In the genomic region with DNA sequence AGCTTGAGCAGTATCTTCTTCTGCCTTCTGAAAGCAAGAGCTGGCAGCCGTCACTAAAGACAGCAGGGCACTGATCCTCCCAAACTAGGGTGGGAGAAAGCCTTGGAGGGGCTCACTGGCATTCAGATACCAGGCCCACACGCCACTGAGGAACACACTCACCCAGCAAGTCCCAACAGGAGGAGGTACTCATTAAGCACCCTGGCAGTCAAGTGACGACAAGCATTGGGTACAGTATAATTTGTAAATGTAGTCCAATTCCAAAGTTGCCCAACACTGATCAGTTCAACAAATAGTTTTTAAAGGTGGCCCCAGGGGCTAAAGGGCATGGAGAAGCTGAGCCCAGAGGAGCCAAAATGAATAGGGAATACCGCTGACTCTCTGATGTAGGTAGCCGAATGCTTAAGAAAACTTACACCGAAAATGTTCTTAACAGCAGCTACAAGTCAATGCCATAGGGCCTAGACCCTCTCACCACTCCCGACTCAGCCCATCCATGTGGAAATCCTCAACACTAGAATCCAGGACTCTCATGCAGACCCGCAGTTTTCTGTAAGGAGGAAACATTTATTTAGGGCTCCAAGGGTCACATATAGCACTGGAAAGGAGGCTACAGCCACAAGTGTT, we compare ENCODE assay signal across 29 cellular contexts. TPM values are rescaled to one million over a fixed set of nuclear protein-coding genes. Genes with fewer than 3 reads are reported as not detected.
A peak's percentile ranks its signal among the peaks of the same experiment; 100 is the strongest.
DNase-seq lines count a peak whose midpoint lies in the region; ATAC-seq, FAIRE-seq and TF ChIP-seq lines count a peak whose summit lies in the region.
"Had no signal": no experiment of that assay in that cellular context is flagged by ENCODE, and none has a peak within 500 bp of the region (broad histone marks: within the 10 kb centered on the region; RNA-seq: fewer than 3 reads in every experiment).

No MANE protein-coding gene starts in this region.

- intact Hi-C loops in HepG2 (cut with micrococcal nuclease; ENCODE audit: unreplicated experiment): no loop called here
- intact Hi-C loops in upper lobe of right lung (cut with DNase I): no loop called here
- intact Hi-C loops in dorsolateral prefrontal cortex (cut with DNase I): no loop called here

- BruUV-seq in HepG2 (replicated peaks; lab: Mats Ljungman, UMichigan): no TSS peak

- no peak overlapping the region for H2AFZ ChIP-seq in HepG2 (ENCODE audit: low read length)

- H4K20me1 ChIP-seq in HepG2 (ENCODE audit: insufficient read depth, low read length): no peaks in the 10 kb centered on the region

- TF ChIP-seq POLR2A in HepG2 (IDR thresholded peaks at IDR 0.05; ENCODE audit: insufficient read depth in 1 of 2, low read depth in 2 of 2, low read length in 2 of 2): no peak
- TF ChIP-seq POLR2A in gastroesophageal sphincter (IDR thresholded peaks at IDR 0.05): no peak

- H3K9ac ChIP-seq in liver (ENCODE audit: low read depth in 1 of 2, low read length in 2 of 2) (peak overlapping the region; percentile 80 to 86), HepG2 (ENCODE audit: insufficient read depth, low read depth, low read length) (no peak overlapping the region), rectal smooth muscle tissue (ENCODE audit: low read length) (no peak overlapping the region)
- H3K9ac ChIP-seq: BLaER1 treated with 17β-estradiol and CSF1 and Interleukin-3, amounts not matched to agents 10 nM and 100 nM; KMS-11 had no signal

- CTCF ChIA-PET in HepG2 (lab: Yijun Ruan, JAX; ENCODE audit: low intra/inter-chr PET ratio, low total read pairs): no interaction called here

- no peaks in the 10 kb centered on the region for H3K79me2 ChIP-seq in HepG2 (ENCODE audit: insufficient read depth, low read length)

- H3K36me3 ChIP-seq in liver (ENCODE audit: control insufficient read depth in 4 of 4, insufficient read depth in 3 of 4, low read depth in 1 of 4, low read length in 3 of 4) (no peaks in the 10 kb centered on the region), HepG2 (replicated peaks in 1 of 2; ENCODE audit: control insufficient read depth in 1 of 2, insufficient read depth in 2 of 2, low read length in 2 of 2) (no peaks in the 10 kb centered on the region), gastroesophageal sphincter (peaks cover 0 to 6% of the 10 kb centered on the region in 2 donors), rectal smooth muscle tissue (ENCODE audit: control insufficient read depth, insufficient read depth, low read length) (no peaks in the 10 kb centered on the region), upper lobe of right lung (no peaks in the 10 kb centered on the region)

- no peaks in the 10 kb centered on the region for H3K27me3 ChIP-seq in liver (ENCODE audit: control insufficient read depth in 4 of 4, insufficient read depth in 4 of 4, low read length in 3 of 4)
- H3K27me3 ChIP-seq in HepG2 (ENCODE audit: control insufficient read depth in 1 of 2, insufficient read depth in 2 of 2, low read length in 2 of 2): peaks cover 2 to 52% of the 10 kb centered on the region in 2 experiments; a peak in 4 of 5 replicates
- H3K27me3 ChIP-seq in gastroesophageal sphincter: no peaks in the 10 kb centered on the region
- no peaks in the 10 kb centered on the region for H3K27me3 ChIP-seq in rectal smooth muscle tissue (ENCODE audit: control insufficient read depth, insufficient read depth, low read length)
- H3K27me3 ChIP-seq in upper lobe of right lung: no peaks in the 10 kb centered on the region
- peaks cover 0 to 25% (median 9%) of the 10 kb centered on the region in 45 donors for H3K27me3 ChIP-seq in dorsolateral prefrontal cortex

- H3K4me2 ChIP-seq in HepG2 (ENCODE audit: low read depth, low read length): no peak overlapping the region
- H3K4me2 ChIP-seq: BLaER1 treated with 17β-estradiol and CSF1 and Interleukin-3, amounts not matched to agents 10 nM and 100 nM; KMS-11 had no signal

- TF ChIP-seq RAD21 in liver (IDR thresholded peaks at IDR 0.05) (peak in 1 of 2 donors; percentile 3), HepG2 (CRISPR knock-in tag; IDR thresholded peaks at IDR 0.05) (no peak)

- no peak for TF ChIP-seq CTCF in liver (IDR thresholded peaks at IDR 0.05; ENCODE audit: low read depth, low read length, missing input control)
- no peak for TF ChIP-seq CTCF in HepG2 (CRISPR knock-in tag; IDR thresholded peaks at IDR 0.05)
- no peak for TF ChIP-seq CTCF in gastroesophageal sphincter (IDR thresholded peaks at IDR 0.05)
- TF ChIP-seq CTCF in upper lobe of right lung (IDR thresholded peaks at IDR 0.05): no peak
- TF ChIP-seq CTCF in dorsolateral prefrontal cortex (IDR thresholded peaks at IDR 0.05 in 54 of 56, conservative IDR thresholded peaks at IDR 0.05 in 2 of 56; ENCODE audit: low read depth in 1 of 56, partially characterized antibody in 56 of 56): no peak

- H3K4me3 ChIP-seq in liver (ENCODE audit: low read depth in 1 of 3, low read length in 3 of 3) (peak overlapping the region; percentile 49 to 72 (median 63)), HepG2 (replicated peaks in 1 of 3; ENCODE audit: insufficient read depth in 1 of 3, low read depth in 2 of 3, low read length in 3 of 3) (no peak overlapping the region), gastroesophageal sphincter (peak overlapping the region in 1 of 2 donors; percentile 54), rectal smooth muscle tissue (ENCODE audit: low read length) (no peak overlapping the region), upper lobe of right lung (peak overlapping the region; percentile 46), dorsolateral prefrontal cortex (no peak overlapping the region)
- H3K4me3 ChIP-seq: BLaER1 treated with 17β-estradiol and CSF1 and Interleukin-3, amounts not matched to agents 10 nM and 100 nM had no signal

- no peak for FAIRE-seq in HepG2 (lab: Jason Lieb, UNC)
- FAIRE-seq: GM12891, TTC549 had no signal

- H3K27ac ChIP-seq in liver (ENCODE audit: low read depth in 1 of 2, low read length in 2 of 2) (peak overlapping the region; percentile 87 to 93), HepG2 (ENCODE audit: extremely low read length, insufficient read depth, low read length) (no peak overlapping the region), gastroesophageal sphincter (peak overlapping the region; percentile 70 to 98 (median 82)), rectal smooth muscle tissue (ENCODE audit: low read depth, low read length) (peak overlapping the region; percentile 75), upper lobe of right lung (peak overlapping the region; percentile 74), dorsolateral prefrontal cortex (peak overlapping the region in 24 of 59 donors; percentile 1 to 66 (median 48))
- H3K27ac ChIP-seq: BLaER1 treated with 17β-estradiol and CSF1 and Interleukin-3, amounts not matched to agents 10 nM and 100 nM; KMS-11 had no signal

- ATAC-seq in HepG2 (no peak), gastroesophageal sphincter (no peak), upper lobe of right lung (no peak)
- ATAC-seq: activated CD4-positive, alpha-beta T cell treated with anti-CD3 and anti-CD28 coated beads for 36 hours; T-cell had no signal

- H3K4me1 ChIP-seq in liver (ENCODE audit: control insufficient read depth in 4 of 4, insufficient read depth in 4 of 4, low read length in 3 of 4): peaks cover 23 to 55% (median 36%) of the 10 kb centered on the region in 4 donors
- peaks cover 14% of the 10 kb centered on the region for H3K4me1 ChIP-seq in HepG2 (ENCODE audit: insufficient read depth, low read length)
- H3K4me1 ChIP-seq in gastroesophageal sphincter: peaks cover 8 to 86% (median 46%) of the 10 kb centered on the region in 3 donors
- H3K4me1 ChIP-seq in rectal smooth muscle tissue (ENCODE audit: control insufficient read depth, insufficient read depth, low read length): peaks cover 53% of the 10 kb centered on the region
- H3K4me1 ChIP-seq in upper lobe of right lung: peaks cover 25% of the 10 kb centered on the region

- H3K9me3 ChIP-seq in liver (ENCODE audit: control insufficient read depth in 4 of 4, low read length in 3 of 4) (no peaks in the 10 kb centered on the region), HepG2 (ENCODE audit: low read length) (no peaks in the 10 kb centered on the region), gastroesophageal sphincter (no peaks in the 10 kb centered on the region), upper lobe of right lung (no peaks in the 10 kb centered on the region)
- H3K9me3 ChIP-seq: left lung had no signal

- WGBS in liver: 37% methylated on average over 8 of the region's 8 CpGs
- 42% methylated on average over 8 of the region's 8 CpGs for WGBS in HepG2 (ENCODE audit: low lambda C conversion rate)
- 48 to 53% methylated on average over 6 to 7 of the region's 8 CpGs for WGBS in gastroesophageal sphincter (ENCODE audit: low coverage in 1 of 2), 2 donors

- TF ChIP-seq EP300 in HepG2 (IDR thresholded peaks at IDR 0.05; ENCODE audit: low read depth in 2 of 2, low read length in 2 of 2): no peak
- no peak for TF ChIP-seq EP300 in HepG2 (CRISPR knock-in tag; IDR thresholded peaks at IDR 0.05; ENCODE audit: borderline replicate concordance)
- no peak for TF ChIP-seq EP300 in gastroesophageal sphincter (IDR thresholded peaks at IDR 0.05)

- in situ Hi-C loops in HepG2 (cut with HindIII; ENCODE audit: extremely low pct_ligation_motif_present, low pct_unique_long_range_greater_than_20kb): no loop called here

- no peak for DNase-seq in HepG2 (ENCODE audit: low spot score)
- DNase-seq in upper lobe of right lung: no peak
- no peak for DNase-seq in dedifferentiated amniotic fluid mesenchymal stem cell (ENCODE audit: extremely low spot score)
- DNase-seq in mucosa of gallbladder (ENCODE audit: low spot score): no peak
- DNase-seq in dorsolateral prefrontal cortex: no peak
- DNase-seq: activated CD4-positive, alpha-beta T cell treated with anti-CD3 and anti-CD28 coated beads for 36 hours; activated naive CD4-positive, alpha-beta T cell treated with anti-CD3 and anti-CD28 coated beads, Interleukin-2, amount 10 ng/mL, durations not matched to agents 7 days and 5 days; activated T-cell treated with anti-CD3 and anti-CD28 coated beads, Interleukin-2, amount 50 U/mL, for 48 hours; anterior cingulate cortex; Caco-2; effector memory CD4-positive, alpha-beta T cell; NCI-H1930; NCI-H345; nucleus accumbens; OCI-M1; retina; SIG-M5; T-cell had no signal

- POLR2A ChIA-PET in HepG2 (lab: Yijun Ruan, JAX): no interaction called here

RNA-seq across cellular contexts. Expression of a gene that starts 9.9 kb away (rescaled TPM):
- 10 to 100 TPM in 1 of 2 donors, 1 to 10 TPM in 1; 1.4 to 15.6 TPM for total RNA-seq in liver
- polyA plus RNA-seq in liver: 10 to 100 TPM; 16.5 to 17.9 TPM
- 0.90 and 1.0 TPM in 2 replicates for total RNA-seq in HepG2 (2016; rRNA removed; fragmentation: Illumina TruSeq; extraction: Trizol)
- total RNA-seq in HepG2 (2016; cell fraction: cytosol; rRNA removed; fragmentation: Illumina TruSeq; extraction: Trizol; ENCODE audit: low read depth): 1.9 and 3.6 TPM in 2 replicates
- 0.85 and 1.2 TPM in 2 replicates for total RNA-seq in HepG2 (2016; cell fraction: insoluble cytoplasmic fraction; rRNA removed; fragmentation: Illumina TruSeq; extraction: Trizol)
- total RNA-seq in HepG2 (2016; cell fraction: membrane; rRNA removed; fragmentation: Illumina TruSeq; extraction: Trizol): 2.6 and 3.9 TPM in 2 replicates
- 0.56 and 0.81 TPM in 2 replicates for total RNA-seq in HepG2 (2016; cell fraction: nucleus; rRNA removed; fragmentation: Illumina TruSeq; extraction: Trizol)
- 1.9 and 2.0 TPM in 2 replicates for polyA plus RNA-seq in HepG2 (2011; rRNA removed)
- polyA plus RNA-seq in HepG2 (2011; cell fraction: cytosol; rRNA removed): 2.1 and 3.1 TPM in 2 replicates
- polyA plus RNA-seq in HepG2 (2011; cell fraction: nucleus; rRNA removed): 2.0 and 2.2 TPM in 2 replicates
- 2.1 and 3.9 TPM in 2 replicates for polyA plus RNA-seq in HepG2 (2012)
- polyA plus RNA-seq in HepG2 (2016; cell fraction: cytosol; fragmentation: Illumina TruSeq; extraction: Trizol; ENCODE audit: low read depth): 8.9 and 10.7 TPM in 2 replicates
- 2.4 and 3.4 TPM in 2 replicates for polyA plus RNA-seq in HepG2 (2016; cell fraction: insoluble cytoplasmic fraction; fragmentation: Illumina TruSeq; extraction: Trizol; ENCODE audit: low read depth)
- 8.6 and 9.2 TPM in 2 replicates for polyA plus RNA-seq in HepG2 (2016; cell fraction: membrane; fragmentation: Illumina TruSeq; extraction: Trizol; ENCODE audit: low read depth)
- polyA plus RNA-seq in HepG2 (2016; cell fraction: nucleus; fragmentation: Illumina TruSeq; extraction: Trizol; ENCODE audit: insufficient read depth, low read depth): 1.5 TPM in 2 replicates
- 0.07 and 4.5 TPM in 2 replicates for polyA minus RNA-seq in HepG2 (2011; rRNA and poly(A)+ RNA removed; ENCODE audit: low replicate concordance)
- 1.2 and 1.9 TPM in 2 replicates for polyA minus RNA-seq in HepG2 (2011; cell fraction: cytosol; rRNA and poly(A)+ RNA removed)
- 1.2 and 1.6 TPM in 2 replicates for polyA minus RNA-seq in HepG2 (2011; cell fraction: nucleus; rRNA and poly(A)+ RNA removed)
- 100 to 1,000 TPM in 3 of 4 donors, 10 to 100 TPM in 1; 81.4 to 275 (median 124) TPM for total RNA-seq in gastroesophageal sphincter
- 161 TPM for total RNA-seq in upper lobe of right lung
- 104 TPM for total RNA-seq in mucosa of gallbladder
- 10 to 100 TPM in 109 of 120 experiments, 1 to 10 TPM in 11; 5.8 to 55.7 (median 18.4) TPM for total RNA-seq in dorsolateral prefrontal cortex

RNA-seq across cellular contexts. Expression of a gene that starts 19.4 kb away (rescaled TPM):
- under 1 TPM in 1 of 2 donors, not detected in 1; 0.14 TPM for total RNA-seq in liver
- polyA plus RNA-seq in liver: under 1 TPM; 0.03 to 0.07 TPM
- total RNA-seq in HepG2 (2016; rRNA removed; fragmentation: Illumina TruSeq; extraction: Trizol): not detected in 2 replicates
- not detected in 2 replicates for total RNA-seq in HepG2 (2016; cell fraction: cytosol; rRNA removed; fragmentation: Illumina TruSeq; extraction: Trizol; ENCODE audit: low read depth)
- total RNA-seq in HepG2 (2016; cell fraction: insoluble cytoplasmic fraction; rRNA removed; fragmentation: Illumina TruSeq; extraction: Trizol): not detected in 2 replicates
- total RNA-seq in HepG2 (2016; cell fraction: membrane; rRNA removed; fragmentation: Illumina TruSeq; extraction: Trizol): not detected in 2 replicates
- total RNA-seq in HepG2 (2016; cell fraction: nucleus; rRNA removed; fragmentation: Illumina TruSeq; extraction: Trizol): not detected in 2 replicates
- not detected in 2 replicates for polyA plus RNA-seq in HepG2 (2011; rRNA removed)
- not detected in 2 replicates for polyA plus RNA-seq in HepG2 (2011; cell fraction: cytosol; rRNA removed)
- not detected in 2 replicates for polyA plus RNA-seq in HepG2 (2011; cell fraction: nucleus; rRNA removed)
- not detected in 2 replicates for polyA plus RNA-seq in HepG2 (2012)
- not detected in 2 replicates for polyA plus RNA-seq in HepG2 (2016; cell fraction: cytosol; fragmentation: Illumina TruSeq; extraction: Trizol; ENCODE audit: low read depth)
- polyA plus RNA-seq in HepG2 (2016; cell fraction: insoluble cytoplasmic fraction; fragmentation: Illumina TruSeq; extraction: Trizol; ENCODE audit: low read depth): not detected in 2 replicates
- not detected in 2 replicates for polyA plus RNA-seq in HepG2 (2016; cell fraction: membrane; fragmentation: Illumina TruSeq; extraction: Trizol; ENCODE audit: low read depth)
- polyA plus RNA-seq in HepG2 (2016; cell fraction: nucleus; fragmentation: Illumina TruSeq; extraction: Trizol; ENCODE audit: insufficient read depth, low read depth): not detected in 2 replicates
- 0.08 TPM in 1 of 2 replicates, not detected in the other for polyA minus RNA-seq in HepG2 (2011; rRNA and poly(A)+ RNA removed; ENCODE audit: low replicate concordance)
- polyA minus RNA-seq in HepG2 (2011; cell fraction: cytosol; rRNA and poly(A)+ RNA removed): not detected in 2 replicates
- polyA minus RNA-seq in HepG2 (2011; cell fraction: nucleus; rRNA and poly(A)+ RNA removed): not detected in 2 replicates
- under 1 TPM in 1 of 4 donors, not detected in 3; 0.35 TPM for total RNA-seq in gastroesophageal sphincter
- total RNA-seq in upper lobe of right lung: 0.49 TPM
- 0.17 TPM for total RNA-seq in mucosa of gallbladder
- 10 to 100 TPM in 78 of 120 experiments, 1 to 10 TPM in 41, under 1 TPM in 1; 0.72 to 27.7 (median 11.7) TPM for total RNA-seq in dorsolateral prefrontal cortex
- total RNA-seq: activated CD4-positive, alpha-beta T cell treated with anti-CD3 and anti-CD28 coated beads for 36 hours; activated CD8-positive, alpha-beta memory T cell treated with anti-CD3 and anti-CD28 coated beads for 36 hours; Caco-2; fibroblast of lung; HT1080; T-cell had no signal
- polyA plus RNA-seq: fibroblast of lung had no signal

RNA-seq across cellular contexts. Expression of a gene that starts 35.9 kb away (rescaled TPM):
- total RNA-seq in liver (1 to 10 TPM; 4.7 to 4.9 TPM), HepG2 (2016; rRNA removed; fragmentation: Illumina TruSeq; extraction: Trizol) (4.6 and 9.4 TPM in 2 replicates), gastroesophageal sphincter (10 to 100 TPM in 2 of 4 donors, 1 to 10 TPM in 2; 7.2 to 15.2 (median 10.3) TPM), upper lobe of right lung (7.7 TPM), mucosa of gallbladder (7.2 TPM), dorsolateral prefrontal cortex (1 to 10 TPM; 1.3 to 5.3 (median 3.1) TPM)
- polyA plus RNA-seq in liver (1 to 10 TPM in 1 of 2 donors, not detected in 1; 2.4 TPM), HepG2 (2011; rRNA removed) (8.3 and 8.7 TPM in 2 replicates)
- total RNA-seq in HepG2 (2016; cell fraction: cytosol; rRNA removed; fragmentation: Illumina TruSeq; extraction: Trizol; ENCODE audit: low read depth): 1.4 and 1.5 TPM in 2 replicates
- total RNA-seq in HepG2 (2016; cell fraction: insoluble cytoplasmic fraction; rRNA removed; fragmentation: Illumina TruSeq; extraction: Trizol): 5.2 and 9.2 TPM in 2 replicates
- 4.6 and 5.1 TPM in 2 replicates for total RNA-seq in HepG2 (2016; cell fraction: membrane; rRNA removed; fragmentation: Illumina TruSeq; extraction: Trizol)
- total RNA-seq in HepG2 (2016; cell fraction: nucleus; rRNA removed; fragmentation: Illumina TruSeq; extraction: Trizol): 10.3 and 11.4 TPM in 2 replicates
- 6.8 and 9.4 TPM in 2 replicates for polyA plus RNA-seq in HepG2 (2011; cell fraction: cytosol; rRNA removed)
- 3.7 and 4.4 TPM in 2 replicates for polyA plus RNA-seq in HepG2 (2011; cell fraction: nucleus; rRNA removed)
- not detected in 2 replicates for polyA plus RNA-seq in HepG2 (2012)
- polyA plus RNA-seq in HepG2 (2016; cell fraction: cytosol; fragmentation: Illumina TruSeq; extraction: Trizol; ENCODE audit: low read depth): 1.3 and 1.4 TPM in 2 replicates
- polyA plus RNA-seq in HepG2 (2016; cell fraction: insoluble cytoplasmic fraction; fragmentation: Illumina TruSeq; extraction: Trizol; ENCODE audit: low read depth): 5.4 and 7.0 TPM in 2 replicates
- 3.0 and 4.0 TPM in 2 replicates for polyA plus RNA-seq in HepG2 (2016; cell fraction: membrane; fragmentation: Illumina TruSeq; extraction: Trizol; ENCODE audit: low read depth)
- 13.6 and 14.0 TPM in 2 replicates for polyA plus RNA-seq in HepG2 (2016; cell fraction: nucleus; fragmentation: Illumina TruSeq; extraction: Trizol; ENCODE audit: insufficient read depth, low read depth)
- polyA minus RNA-seq in HepG2 (2011; rRNA and poly(A)+ RNA removed; ENCODE audit: low replicate concordance): 2.4 and 7.5 TPM in 2 replicates
- polyA minus RNA-seq in HepG2 (2011; cell fraction: cytosol; rRNA and poly(A)+ RNA removed): 6.5 and 7.2 TPM in 2 replicates
- polyA minus RNA-seq in HepG2 (2011; cell fraction: nucleus; rRNA and poly(A)+ RNA removed): 16.4 and 17.5 TPM in 2 replicates

Comparison
In these comparisons a context has a peak if more than half of its experiments do, and no peak if none do; other contexts are left out.
1. H3K4me3 ChIP-seq: peak in liver (3 of 3) and upper lobe of right lung (single experiment); none in HepG2 (0 of 3), rectal smooth muscle tissue (single experiment) and dorsolateral prefrontal cortex (0 of 59).
2. H3K9ac ChIP-seq: peak in liver (2 of 2); none in HepG2 (single experiment) and rectal smooth muscle tissue (single experiment).